In genomic region chr4:182189107-182189878, GRCh38 we compare ENCODE assay signal across 1 cellular context.
TF ChIP-seq lines count a peak whose summit lies in the region.

No MANE protein-coding gene starts in this region.

TF ChIP-seq in WTC11, 78 proteins besides CTCF, POLR2A, EP300 and RAD21 (continued from another document):
- TF ChIP-seq, protein P1, sequence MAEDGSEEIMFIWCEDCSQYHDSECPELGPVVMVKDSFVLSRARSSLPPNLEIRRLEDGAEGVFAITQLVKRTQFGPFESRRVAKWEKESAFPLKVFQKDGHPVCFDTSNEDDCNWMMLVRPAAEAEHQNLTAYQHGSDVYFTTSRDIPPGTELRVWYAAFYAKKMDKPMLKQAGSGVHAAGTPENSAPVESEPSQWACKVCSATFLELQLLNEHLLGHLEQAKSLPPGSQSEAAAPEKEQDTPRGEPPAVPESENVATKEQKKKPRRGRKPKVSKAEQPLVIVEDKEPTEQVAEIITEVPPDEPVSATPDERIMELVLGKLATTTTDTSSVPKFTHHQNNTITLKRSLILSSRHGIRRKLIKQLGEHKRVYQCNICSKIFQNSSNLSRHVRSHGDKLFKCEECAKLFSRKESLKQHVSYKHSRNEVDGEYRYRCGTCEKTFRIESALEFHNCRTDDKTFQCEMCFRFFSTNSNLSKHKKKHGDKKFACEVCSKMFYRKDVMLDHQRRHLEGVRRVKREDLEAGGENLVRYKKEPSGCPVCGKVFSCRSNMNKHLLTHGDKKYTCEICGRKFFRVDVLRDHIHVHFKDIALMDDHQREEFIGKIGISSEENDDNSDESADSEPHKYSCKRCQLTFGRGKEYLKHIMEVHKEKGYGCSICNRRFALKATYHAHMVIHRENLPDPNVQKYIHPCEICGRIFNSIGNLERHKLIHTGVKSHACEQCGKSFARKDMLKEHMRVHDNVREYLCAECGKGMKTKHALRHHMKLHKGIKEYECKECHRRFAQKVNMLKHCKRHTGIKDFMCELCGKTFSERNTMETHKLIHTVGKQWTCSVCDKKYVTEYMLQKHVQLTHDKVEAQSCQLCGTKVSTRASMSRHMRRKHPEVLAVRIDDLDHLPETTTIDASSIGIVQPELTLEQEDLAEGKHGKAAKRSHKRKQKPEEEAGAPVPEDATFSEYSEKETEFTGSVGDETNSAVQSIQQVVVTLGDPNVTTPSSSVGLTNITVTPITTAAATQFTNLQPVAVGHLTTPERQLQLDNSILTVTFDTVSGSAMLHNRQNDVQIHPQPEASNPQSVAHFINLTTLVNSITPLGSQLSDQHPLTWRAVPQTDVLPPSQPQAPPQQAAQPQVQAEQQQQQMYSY (CRISPR knock-in tag; IDR thresholded peaks at IDR 0.05), result no peak
- TF ChIP-seq ZNF232 (CRISPR knock-in tag; IDR thresholded peaks at IDR 0.05), result no peak
- no peak for TF ChIP-seq CREM (CRISPR knock-in tag; IDR thresholded peaks at IDR 0.05)
- TF ChIP-seq MLX (CRISPR knock-in tag; IDR thresholded peaks at IDR 0.05), result no peak
- TF ChIP-seq PRRX2 (CRISPR knock-in tag; IDR thresholded peaks at IDR 0.05), result no peak
- TF ChIP-seq, protein P2, sequence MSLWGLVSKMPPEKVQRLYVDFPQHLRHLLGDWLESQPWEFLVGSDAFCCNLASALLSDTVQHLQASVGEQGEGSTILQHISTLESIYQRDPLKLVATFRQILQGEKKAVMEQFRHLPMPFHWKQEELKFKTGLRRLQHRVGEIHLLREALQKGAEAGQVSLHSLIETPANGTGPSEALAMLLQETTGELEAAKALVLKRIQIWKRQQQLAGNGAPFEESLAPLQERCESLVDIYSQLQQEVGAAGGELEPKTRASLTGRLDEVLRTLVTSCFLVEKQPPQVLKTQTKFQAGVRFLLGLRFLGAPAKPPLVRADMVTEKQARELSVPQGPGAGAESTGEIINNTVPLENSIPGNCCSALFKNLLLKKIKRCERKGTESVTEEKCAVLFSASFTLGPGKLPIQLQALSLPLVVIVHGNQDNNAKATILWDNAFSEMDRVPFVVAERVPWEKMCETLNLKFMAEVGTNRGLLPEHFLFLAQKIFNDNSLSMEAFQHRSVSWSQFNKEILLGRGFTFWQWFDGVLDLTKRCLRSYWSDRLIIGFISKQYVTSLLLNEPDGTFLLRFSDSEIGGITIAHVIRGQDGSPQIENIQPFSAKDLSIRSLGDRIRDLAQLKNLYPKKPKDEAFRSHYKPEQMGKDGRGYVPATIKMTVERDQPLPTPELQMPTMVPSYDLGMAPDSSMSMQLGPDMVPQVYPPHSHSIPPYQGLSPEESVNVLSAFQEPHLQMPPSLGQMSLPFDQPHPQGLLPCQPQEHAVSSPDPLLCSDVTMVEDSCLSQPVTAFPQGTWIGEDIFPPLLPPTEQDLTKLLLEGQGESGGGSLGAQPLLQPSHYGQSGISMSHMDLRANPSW (CRISPR knock-in tag; conservative IDR thresholded peaks at IDR 0.05; ENCODE audit: low read depth), result no peak
- TF ChIP-seq, protein P3, sequence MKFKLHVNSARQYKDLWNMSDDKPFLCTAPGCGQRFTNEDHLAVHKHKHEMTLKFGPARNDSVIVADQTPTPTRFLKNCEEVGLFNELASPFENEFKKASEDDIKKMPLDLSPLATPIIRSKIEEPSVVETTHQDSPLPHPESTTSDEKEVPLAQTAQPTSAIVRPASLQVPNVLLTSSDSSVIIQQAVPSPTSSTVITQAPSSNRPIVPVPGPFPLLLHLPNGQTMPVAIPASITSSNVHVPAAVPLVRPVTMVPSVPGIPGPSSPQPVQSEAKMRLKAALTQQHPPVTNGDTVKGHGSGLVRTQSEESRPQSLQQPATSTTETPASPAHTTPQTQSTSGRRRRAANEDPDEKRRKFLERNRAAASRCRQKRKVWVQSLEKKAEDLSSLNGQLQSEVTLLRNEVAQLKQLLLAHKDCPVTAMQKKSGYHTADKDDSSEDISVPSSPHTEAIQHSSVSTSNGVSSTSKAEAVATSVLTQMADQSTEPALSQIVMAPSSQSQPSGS (CRISPR knock-in tag; IDR thresholded peaks at IDR 0.05; ENCODE audit: borderline replicate concordance, low read depth), result no peak
- TF ChIP-seq, protein P4, sequence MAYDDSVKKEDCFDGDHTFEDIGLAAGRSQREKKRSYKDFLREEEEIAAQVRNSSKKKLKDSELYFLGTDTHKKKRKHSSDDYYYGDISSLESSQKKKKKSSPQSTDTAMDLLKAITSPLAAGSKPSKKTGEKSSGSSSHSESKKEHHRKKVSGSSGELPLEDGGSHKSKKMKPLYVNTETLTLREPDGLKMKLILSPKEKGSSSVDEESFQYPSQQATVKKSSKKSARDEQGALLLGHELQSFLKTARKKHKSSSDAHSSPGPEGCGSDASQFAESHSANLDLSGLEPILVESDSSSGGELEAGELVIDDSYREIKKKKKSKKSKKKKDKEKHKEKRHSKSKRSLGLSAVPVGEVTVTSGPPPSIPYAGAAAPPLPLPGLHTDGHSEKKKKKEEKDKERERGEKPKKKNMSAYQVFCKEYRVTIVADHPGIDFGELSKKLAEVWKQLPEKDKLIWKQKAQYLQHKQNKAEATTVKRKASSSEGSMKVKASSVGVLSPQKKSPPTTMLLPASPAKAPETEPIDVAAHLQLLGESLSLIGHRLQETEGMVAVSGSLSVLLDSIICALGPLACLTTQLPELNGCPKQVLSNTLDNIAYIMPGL (CRISPR knock-in tag; IDR thresholded peaks at IDR 0.05), result no peak
- no peak for TF ChIP-seq MYBL2 (CRISPR knock-in tag; IDR thresholded peaks at IDR 0.05)
